ENCODE assay signal across 24 cellular contexts in genomic region chr6:130632897-130633296, GRCh38.
"Had no signal": no experiment of that assay in that cellular context is flagged by ENCODE, and none has a peak within 500 bp of the region (broad histone marks: within the 10 kb centered on the region; RNA-seq: fewer than 3 reads in every experiment).

No MANE protein-coding gene starts in this region.

- H3K27me3 ChIP-seq: body of pancreas, colonic mucosa, foreskin keratinocyte, neutrophil, tibial nerve had no signal

- H3K4me3 Mint-ChIP-seq: activated CD4-positive, alpha-beta T cell treated with anti-CD3 and anti-CD28 coated beads, Interleukin-2, amount 10 ng/mL, durations not matched to agents 24 days and 14 days; activated CD8-positive, alpha-beta T cell treated with anti-CD3 and anti-CD28 coated beads, Interleukin-2, amount 10 ng/mL, durations not matched to agents 7 days and 5 days; activated naive CD8-positive, alpha-beta T cell treated with anti-CD3 and anti-CD28 coated beads for 36 hours; activated T-cell treated with anti-CD3 and anti-CD28 coated beads, Interleukin-2, amount 50 U/mL, for 72 hours; naive B cell had no signal

- H3K36me3 ChIP-seq: colonic mucosa, neutrophil, tibial nerve had no signal

- DNase-seq: activated CD4-positive, alpha-beta T cell treated with anti-CD3 and anti-CD28 coated beads, Interleukin-2, amount 10 ng/mL, durations not matched to agents 24 days and 14 days; activated CD4-positive, CD25-positive, alpha-beta regulatory T cell; activated CD8-positive, alpha-beta memory T cell treated with anti-CD3 and anti-CD28 coated beads, Interleukin-2, amount 50 U/mL, for 4 hours; activated CD8-positive, alpha-beta T cell treated with anti-CD3 and anti-CD28 coated beads, Interleukin-2, amount 10 ng/mL, durations not matched to agents 7 days and 5 days; activated gamma-delta T cell; activated naive CD8-positive, alpha-beta T cell treated with anti-CD3 and anti-CD28 coated beads for 36 hours; activated T-cell treated with anti-CD3 and anti-CD28 coated beads, Interleukin-2, amount 50 U/mL, for 72 hours; central memory CD4-positive, alpha-beta T cell; colonic mucosa; effector CD4-positive, alpha-beta T cell; glutamatergic neuron; midbrain; naive B cell; stimulated activated CD4-positive, alpha-beta T cell treated with anti-CD3 and anti-CD28 coated beads, Interleukin-15, amount 100 ng/mL, for 24 hours; stimulated activated CD4-positive, alpha-beta T cell treated with anti-CD3 and anti-CD28 coated beads, Interleukin-4, amount 100 ng/mL, for 1 hour; stimulated activated naive CD4-positive, alpha-beta T cell; T-helper 2 cell had no signal

- H3K4me3 ChIP-seq: body of pancreas, colonic mucosa, lung, skin epidermis, tibial nerve had no signal

- ATAC-seq: activated CD8-positive, alpha-beta T cell treated with anti-CD3 and anti-CD28 coated beads, Interleukin-2, amount 10 ng/mL, durations not matched to agents 7 days and 5 days; activated T-cell treated with anti-CD3 and anti-CD28 coated beads, Interleukin-2, amount 50 U/mL, for 72 hours; body of pancreas had no signal

- H3K27ac ChIP-seq: body of pancreas, colonic mucosa, foreskin keratinocyte, neutrophil, skin epidermis, tibial nerve had no signal

- H3K9me3 ChIP-seq: body of pancreas, colonic mucosa, neutrophil had no signal

- H3K27ac Mint-ChIP-seq: activated CD4-positive, alpha-beta T cell treated with anti-CD3 and anti-CD28 coated beads, Interleukin-2, amount 10 ng/mL, durations not matched to agents 24 days and 14 days; activated CD8-positive, alpha-beta T cell treated with anti-CD3 and anti-CD28 coated beads, Interleukin-2, amount 10 ng/mL, durations not matched to agents 7 days and 5 days; activated naive CD8-positive, alpha-beta T cell treated with anti-CD3 and anti-CD28 coated beads for 36 hours; naive B cell had no signal

- FAIRE-seq: TTC549 had no signal

- H3K4me1 ChIP-seq: body of pancreas, colonic mucosa, foreskin keratinocyte, tibial nerve had no signal

- H3K4me1 Mint-ChIP-seq: naive B cell had no signal

- H3K36me3 Mint-ChIP-seq: activated naive CD8-positive, alpha-beta T cell treated with anti-CD3 and anti-CD28 coated beads for 36 hours had no signal
